ENCODE assay signal across 24 cellular contexts in the genomic region with DNA sequence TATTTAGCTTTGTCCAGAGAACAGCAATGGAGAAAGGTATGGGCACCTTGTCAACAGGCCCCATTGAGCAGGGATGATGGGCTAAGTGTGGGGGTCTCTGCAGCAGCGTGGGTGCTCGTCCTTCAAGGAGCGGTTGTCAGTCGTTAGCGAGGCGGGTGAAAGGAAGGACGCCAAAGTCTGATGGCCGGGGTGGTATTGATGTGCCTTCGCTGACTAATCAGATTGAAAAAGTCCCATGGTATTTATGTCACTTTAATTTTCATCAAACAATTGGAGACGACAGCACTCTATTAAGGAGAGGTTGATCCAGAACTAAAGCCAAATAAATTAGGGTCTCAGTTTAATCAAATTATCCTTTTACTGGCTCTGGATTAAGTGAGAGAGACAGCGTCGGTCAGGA.
"Had no signal": no experiment of that assay in that cellular context is flagged by ENCODE, and none has a peak within 500 bp of the region (broad histone marks: within the 10 kb centered on the region; RNA-seq: fewer than 3 reads in every experiment).

No MANE protein-coding gene starts in this region.

- H3K36me3 ChIP-seq: SJCRH30 had no signal

- H3K9me3 Mint-ChIP-seq: activated CD4-positive, alpha-beta T cell treated with anti-CD3 and anti-CD28 coated beads, Interleukin-2, amount 10 ng/mL, durations not matched to agents 24 days and 14 days; activated naive CD4-positive, alpha-beta T cell treated with anti-CD3 and anti-CD28 coated beads, Interleukin-2, amount 50 U/mL, for 24 hours; activated naive CD8-positive, alpha-beta T cell treated with anti-CD3 and anti-CD28 coated beads, Interleukin-2, amount 10 ng/mL, durations not matched to agents 7 days and 5 days; activated T-cell treated with anti-CD3 and anti-CD28 coated beads, Interleukin-2, amount 50 U/mL, for 4 hours had no signal

- H3K4me3 Mint-ChIP-seq: activated CD4-positive, alpha-beta T cell treated with anti-CD3 and anti-CD28 coated beads, Interleukin-2, amount 10 ng/mL, durations not matched to agents 24 days and 14 days; activated CD8-positive, alpha-beta T cell treated with anti-CD3 and anti-CD28 coated beads, Interleukin-2, amount 10 ng/mL, durations not matched to agents 7 days and 5 days; activated naive CD4-positive, alpha-beta T cell treated with anti-CD3 and anti-CD28 coated beads, Interleukin-2, amount 50 U/mL, for 24 hours; activated naive CD8-positive, alpha-beta T cell treated with anti-CD3 and anti-CD28 coated beads, Interleukin-2, amount 10 ng/mL, durations not matched to agents 7 days and 5 days; activated T-cell treated with anti-CD3 and anti-CD28 coated beads, Interleukin-2, amount 50 U/mL, for 4 hours had no signal

- H3K27me3 Mint-ChIP-seq: activated CD4-positive, alpha-beta T cell treated with anti-CD3 and anti-CD28 coated beads, Interleukin-2, amount 10 ng/mL, durations not matched to agents 24 days and 14 days; activated naive CD4-positive, alpha-beta T cell treated with anti-CD3 and anti-CD28 coated beads, Interleukin-2, amount 50 U/mL, for 24 hours; activated naive CD8-positive, alpha-beta T cell treated with anti-CD3 and anti-CD28 coated beads, Interleukin-2, amount 10 ng/mL, durations not matched to agents 7 days and 5 days had no signal

- H3K27ac Mint-ChIP-seq: activated CD8-positive, alpha-beta T cell treated with anti-CD3 and anti-CD28 coated beads, Interleukin-2, amount 10 ng/mL, durations not matched to agents 7 days and 5 days; activated naive CD8-positive, alpha-beta T cell treated with anti-CD3 and anti-CD28 coated beads, Interleukin-2, amount 10 ng/mL, durations not matched to agents 7 days and 5 days; brain had no signal

- H3K27ac ChIP-seq: SJCRH30, SK-N-MC had no signal

- DNase-seq: activated CD4-positive, alpha-beta T cell treated with anti-CD3 and anti-CD28 coated beads, Interleukin-2, amount 10 ng/mL, durations not matched to agents 24 days and 14 days; activated CD4-positive, alpha-beta T cell treated with anti-CD3 and anti-CD28 coated beads, Interleukin-2, amount 50 U/mL, for 48 hours; activated CD8-positive, alpha-beta T cell treated with anti-CD3 and anti-CD28 coated beads, Interleukin-2, amount 10 ng/mL, durations not matched to agents 7 days and 5 days; activated effector memory CD4-positive, alpha-beta T cell treated with Interleukin-2 at 50 U/mL for 16 hours; activated naive CD8-positive, alpha-beta T cell treated with anti-CD3 and anti-CD28 coated beads, Interleukin-2, amount 10 ng/mL, durations not matched to agents 7 days and 5 days; activated T-cell treated with anti-CD3 and anti-CD28 coated beads, Interleukin-2, amount 50 U/mL, for 4 hours; amygdala; central memory CD4-positive, alpha-beta T cell; NCI-H1105; NCI-H1417 treated with DMSO at 0.1 percent for 48 hours; NCI-H187 treated with DMSO at 0.1 percent for 48 hours; NCI-H2081; NCI-H2171 treated with DMSO at 0.1 percent for 48 hours; NCI-H2227 treated with DMSO at 0.1 percent for 48 hours; NCI-H446; NCI-H510A treated with DMSO at 0.1 percent for 48 hours; NCI-H526 treated with DMSO at 0.1 percent for 48 hours; NCI-H774; SHP77; SJCRH30; T1000 had no signal

- H3K36me3 Mint-ChIP-seq: brain had no signal

- H3K27me3 ChIP-seq: SJCRH30 had no signal

- H3K4me3 ChIP-seq: SJCRH30, SK-N-MC had no signal

- H3K9me3 ChIP-seq: SJCRH30 had no signal
